ENCODE assay signal across 17 cellular contexts in genomic region chr1:211333906-211334305, GRCh38. TPM values are rescaled to one million over a fixed set of nuclear protein-coding genes. Genes with fewer than 3 reads are reported as not detected.
DNase-seq lines count a peak whose midpoint lies in the region; ATAC-seq and TF ChIP-seq lines count a peak whose summit lies in the region.
"Had no signal": no experiment of that assay in that cellular context is flagged by ENCODE, and none has a peak within 500 bp of the region (broad histone marks: within the 10 kb centered on the region; RNA-seq: fewer than 3 reads in every experiment).

No MANE protein-coding gene starts in this region.

- no TSS peak for BruUV-seq in IMR-90 (replicated peaks; lab: Mats Ljungman, UMichigan)

- no peak overlapping the region for H2AFZ ChIP-seq in IMR-90 (replicated peaks; ENCODE audit: low read length, poor library complexity)

- peaks cover 83% of the 10 kb centered on the region for H3K4me1 Mint-ChIP-seq in T-helper 1 cell treated with Interleukin-12 subunit alpha and Interleukin-12 subunit beta and Interleukin-4 antibody, amounts not matched to agents 30 μg/mL and 1 μg/mL, for 36 hours (ENCODE audit: low read depth)
- peaks cover 79% of the 10 kb centered on the region for H3K4me1 Mint-ChIP-seq in activated T-helper 17 cell treated with anti-CD3 and anti-CD28 coated beads, Interleukin-2, amount 50 U/mL, for 72 hours
- H3K4me1 Mint-ChIP-seq in naive thymus-derived CD8-positive, alpha-beta T cell, result peaks cover 64 to 99% (median 96%) of the 10 kb centered on the region in 4 donors

- no peak overlapping the region for H3K4me3 ChIP-seq in IMR-90 (ENCODE audit: insufficient read depth, low read depth, low read length)
- H3K4me3 ChIP-seq: dorsolateral prefrontal cortex, SK-N-MC had no signal

- POLR2A ChIA-PET in IMR-90 (lab: Charles Lee; ENCODE audit: unreplicated experiment), result no interaction called here
- POLR2A ChIA-PET in naive thymus-derived CD8-positive, alpha-beta T cell (lab: Charles Lee), result no interaction called here

- H4K5ac ChIP-seq in IMR-90 (ENCODE audit: low read depth, low read length), result no peak overlapping the region

- H2BK120ac ChIP-seq in IMR-90 (ENCODE audit: low read depth, low read length), result no peak overlapping the region

- no peak overlapping the region for H3K14ac ChIP-seq in IMR-90 (replicated peaks; ENCODE audit: low read depth, low read length)

- no peak overlapping the region for H2AK5ac ChIP-seq in IMR-90 (ENCODE audit: low read depth, low read length)

- ATAC-seq in IMR-90 (ENCODE audit: low read depth) (no peak), HG02938 (IDR thresholded peaks at IDR 0.05; ENCODE audit: unreplicated experiment) (no peak)
- no peak for ATAC-seq in activated T-helper 17 cell treated with anti-CD3 and anti-CD28 coated beads, Interleukin-2, amount 50 U/mL, for 72 hours (replicated peaks)
- ATAC-seq in naive thymus-derived CD8-positive, alpha-beta T cell, result no peak
- ATAC-seq: left lobe of liver had no signal

- H4K8ac ChIP-seq in IMR-90 (ENCODE audit: low read depth in 2 of 2, low read length in 2 of 2), result no peak overlapping the region

- no peak overlapping the region for H2BK15ac ChIP-seq in IMR-90 (ENCODE audit: low read depth, low read length)

- no peak overlapping the region for H4K91ac ChIP-seq in IMR-90 (ENCODE audit: insufficient read depth, low read depth, low read length)

- H3K36me3 ChIP-seq in IMR-90 (ENCODE audit: control insufficient read depth, insufficient read depth, low read length), result 0 out of 2 replicates have a peak, but pooled peaks cover 1% of the 10 kb centered on the region

- TF ChIP-seq RAD21 in IMR-90 (IDR thresholded peaks at IDR 0.05; ENCODE audit: low read length), result no peak

- H3K27ac ChIP-seq in IMR-90 (ENCODE audit: insufficient read depth, low read length), result no peak overlapping the region
- H3K27ac ChIP-seq: dorsolateral prefrontal cortex, SK-N-MC, VCaP had no signal

- intact Hi-C loops in IMR-90 (cut with micrococcal nuclease), result no loop called here

- no peak overlapping the region; the same call in 1 of the 2 replicates for H3K23ac ChIP-seq in IMR-90 (ENCODE audit: low read depth, low read length)

- CTCF ChIA-PET in IMR-90 (lab: Yijun Ruan, JAX), result interaction anchor here (1.3 kb wide), 1 partner anchor 11 kb away, joined by 4 read pairs; no protein-coding TSS in a partner anchor

- H3K27me3 Mint-ChIP-seq in T-helper 1 cell treated with Interleukin-12 subunit alpha and Interleukin-12 subunit beta and Interleukin-4 antibody, amounts not matched to agents 30 μg/mL and 1 μg/mL, for 36 hours (ENCODE audit: low read depth), result no peaks in the 10 kb centered on the region
- no peaks in the 10 kb centered on the region for H3K27me3 Mint-ChIP-seq in activated T-helper 17 cell treated with anti-CD3 and anti-CD28 coated beads, Interleukin-2, amount 50 U/mL, for 72 hours
- no peaks in the 10 kb centered on the region for H3K27me3 Mint-ChIP-seq in naive thymus-derived CD8-positive, alpha-beta T cell

- H3K4ac ChIP-seq in IMR-90 (ENCODE audit: low read depth, low read length), result no peak overlapping the region

- peaks cover 50% of the 10 kb centered on the region for H3K9me1 ChIP-seq in IMR-90 (ENCODE audit: insufficient read depth, low read length)

- no peak overlapping the region for H2AK9ac ChIP-seq in IMR-90 (replicated peaks; ENCODE audit: low read depth, low read length, poor library complexity)

- no peak overlapping the region for H3K56ac ChIP-seq in IMR-90 (ENCODE audit: extremely low read depth, insufficient read depth, low read length)

- no peak overlapping the region for H3K9ac ChIP-seq in IMR-90 (ENCODE audit: low read depth, low read length)

- no peak for TF ChIP-seq CTCF in IMR-90 (conservative IDR thresholded peaks at IDR 0.05; ENCODE audit: low read depth, low read length)

- no peak overlapping the region for H2BK20ac ChIP-seq in IMR-90 (ENCODE audit: low read depth, low read length)

- no peak overlapping the region for H3K18ac ChIP-seq in IMR-90 (ENCODE audit: low read depth, low read length)

- H3K79me1 ChIP-seq in IMR-90 (ENCODE audit: low read depth in 1 of 2, low read length in 2 of 2), result peaks cover 32 to 90% of the 10 kb centered on the region in 2 experiments

- peaks cover 32% of the 10 kb centered on the region for H3K36me3 Mint-ChIP-seq in T-helper 1 cell treated with Interleukin-12 subunit alpha and Interleukin-12 subunit beta and Interleukin-4 antibody, amounts not matched to agents 30 μg/mL and 1 μg/mL, for 36 hours (ENCODE audit: low read depth)
- H3K36me3 Mint-ChIP-seq in activated T-helper 17 cell treated with anti-CD3 and anti-CD28 coated beads, Interleukin-2, amount 50 U/mL, for 72 hours (ENCODE audit: low read depth), result peaks cover 43% of the 10 kb centered on the region
- peaks cover 0 to 14% (median 0%) of the 10 kb centered on the region in 3 donors for H3K36me3 Mint-ChIP-seq in naive thymus-derived CD8-positive, alpha-beta T cell

- H3K4me3 Mint-ChIP-seq in T-helper 1 cell treated with Interleukin-12 subunit alpha and Interleukin-12 subunit beta and Interleukin-4 antibody, amounts not matched to agents 30 μg/mL and 1 μg/mL, for 36 hours, result no peak overlapping the region
- H3K4me3 Mint-ChIP-seq in activated T-helper 17 cell treated with anti-CD3 and anti-CD28 coated beads, Interleukin-2, amount 50 U/mL, for 72 hours, result peak overlapping the region; percentile 78
- H3K4me3 Mint-ChIP-seq in naive thymus-derived CD8-positive, alpha-beta T cell, result peak overlapping the region in 3 of 10 donors; percentile 2 to 77 (median 30)
- H3K4me3 Mint-ChIP-seq: nephron progenitor cell had no signal

- no peaks in the 10 kb centered on the region for H3K9me3 Mint-ChIP-seq in T-helper 1 cell treated with Interleukin-12 subunit alpha and Interleukin-12 subunit beta and Interleukin-4 antibody, amounts not matched to agents 30 μg/mL and 1 μg/mL, for 36 hours
- no peaks in the 10 kb centered on the region for H3K9me3 Mint-ChIP-seq in activated T-helper 17 cell treated with anti-CD3 and anti-CD28 coated beads, Interleukin-2, amount 50 U/mL, for 72 hours
- no peaks in the 10 kb centered on the region for H3K9me3 Mint-ChIP-seq in naive thymus-derived CD8-positive, alpha-beta T cell
- H3K9me3 Mint-ChIP-seq: nephron progenitor cell had no signal

- no peaks in the 10 kb centered on the region for H3K27me3 ChIP-seq in IMR-90 (ENCODE audit: control insufficient read depth, insufficient read depth, low read length)
- H3K27me3 ChIP-seq: dorsolateral prefrontal cortex had no signal

- peak overlapping the region; percentile 27 for H3K27ac Mint-ChIP-seq in T-helper 1 cell treated with Interleukin-12 subunit alpha and Interleukin-12 subunit beta and Interleukin-4 antibody, amounts not matched to agents 30 μg/mL and 1 μg/mL, for 36 hours
- H3K27ac Mint-ChIP-seq in activated T-helper 17 cell treated with anti-CD3 and anti-CD28 coated beads, Interleukin-2, amount 50 U/mL, for 72 hours, result peak overlapping the region; percentile 94
- H3K27ac Mint-ChIP-seq in naive thymus-derived CD8-positive, alpha-beta T cell, result peak overlapping the region; percentile 57 to 97 (median 88)
- H3K27ac Mint-ChIP-seq: nephron progenitor cell had no signal

- TF ChIP-seq POLR2A in IMR-90 (IDR thresholded peaks at IDR 0.05; ENCODE audit: low read depth, low read length), result no peak

- no peak overlapping the region for H2BK5ac ChIP-seq in IMR-90 (ENCODE audit: low read depth, low read length, poor library complexity, severe bottlenecking)

- dilution Hi-C loops in IMR-90 (cut with HindIII; ENCODE audit: low sequenced_read_pairs, unreplicated experiment), result no loop called here

- DNase-seq in T-helper 1 cell (no peak), IMR-90 (peak; percentile 14), NCI-H1105 treated with DMSO at 0.1 percent for 48 hours (lab: John Stamatoyannopoulos, UW) (no peak), SHP77 (lab: John Stamatoyannopoulos, UW) (no peak)
- DNase-seq in naive thymus-derived CD8-positive, alpha-beta T cell, result no peak
- DNase-seq: 8988T; activated T-cell treated with anti-CD3 and anti-CD28 coated beads, Interleukin-2, amount 50 U/mL, for 48 hours; dorsolateral prefrontal cortex; hippocampal formation; NCI-H1105; nephron progenitor cell had no signal

- no peak overlapping the region for H3K4me2 ChIP-seq in IMR-90 (ENCODE audit: low read depth, low read length)

- H3K9me3 ChIP-seq in IMR-90 (ENCODE audit: control insufficient read depth, insufficient read depth, low read length), result no peaks in the 10 kb centered on the region

- peaks cover 15% of the 10 kb centered on the region for H3K4me1 ChIP-seq in IMR-90 (ENCODE audit: control insufficient read depth, insufficient read depth, low read length)

- 100% methylated on average over 1 of the region's 1 CpG; no CpG with 5 or more reads in 1 of the 2 experiments for WGBS in IMR-90 (ENCODE audit: extremely low coverage in 2 of 2, insufficient read length in 1 of 2), 2 experiments

- in situ Hi-C loops in IMR-90 (cut with MboI; ENCODE audit: low sequenced_read_pairs), result no loop called here

- H4K20me1 ChIP-seq in IMR-90 (ENCODE audit: insufficient read depth, low read length), result peaks cover 79% of the 10 kb centered on the region

TF ChIP-seq in IMR-90, 13 proteins besides CTCF, POLR2A, EP300 and RAD21 (continues in another document):
- TF ChIP-seq NFE2L2 (IDR thresholded peaks at IDR 0.05; ENCODE audit: low read depth, low read length) (no peak), USF2 (IDR thresholded peaks at IDR 0.05; ENCODE audit: low read depth, low read length) (no peak), RFX5 (IDR thresholded peaks at IDR 0.05; ENCODE audit: low read depth, low read length) (no peak), MAFK (IDR thresholded peaks at IDR 0.05; ENCODE audit: low read depth, low read length) (no peak), MXI1 (IDR thresholded peaks at IDR 0.05; ENCODE audit: borderline replicate concordance, low read depth, low read length) (no peak), RCOR1 (IDR thresholded peaks at IDR 0.05; ENCODE audit: insufficient replicate concordance, low read length) (no peak), SMC3 (IDR thresholded peaks at IDR 0.05; ENCODE audit: low read depth, low read length) (no peak), FOS (IDR thresholded peaks at IDR 0.05; ENCODE audit: low read depth, low read length) (no peak)

RNA-seq across cellular contexts. Expression of gene TRAF5, which starts 7.3 kb away (rescaled TPM):
- total RNA-seq in IMR-90 (2012; rRNA removed), result 10.0 and 13.1 TPM in 2 replicates
- polyA plus RNA-seq in IMR-90 (2012; rRNA removed), result 11.0 and 14.7 TPM in 2 replicates
- polyA plus RNA-seq in IMR-90 (2012; cell fraction: cytosol; rRNA removed), result 2.9 and 4.3 TPM in 2 replicates
- polyA plus RNA-seq in IMR-90 (2012; cell fraction: nucleus; rRNA removed; ENCODE audit: low replicate concordance), result 21.7 and 89.3 TPM in 2 replicates
- 10 to 100 TPM; 50.7 to 54.8 TPM for total RNA-seq in activated T-helper 17 cell treated with anti-CD3 and anti-CD28 coated beads, Interleukin-2, amount 50 U/mL, for 72 hours
- 10 to 100 TPM; 72.4 to 74.3 TPM for total RNA-seq in naive thymus-derived CD8-positive, alpha-beta T cell
- polyA plus RNA-seq in naive thymus-derived CD8-positive, alpha-beta T cell, result 10 to 100 TPM; 18.2 to 32.5 (median 18.5) TPM

Comparison
In these comparisons a context has a peak if more than half of its experiments do, and no peak if none do; other contexts are left out.
1. H3K27ac Mint-ChIP-seq: peak in every context shown above with its lines; median percentile 94 in activated T-helper 17 cell treated with anti-CD3 and anti-CD28 coated beads, Interleukin-2, amount 50 U/mL, for 72 hours; 88 in naive thymus-derived CD8-positive, alpha-beta T cell; 27 in T-helper 1 cell treated with Interleukin-12 subunit alpha and Interleukin-12 subunit beta and Interleukin-4 antibody, amounts not matched to agents 30 μg/mL and 1 μg/mL, for 36 hours.